In the genomic region with DNA sequence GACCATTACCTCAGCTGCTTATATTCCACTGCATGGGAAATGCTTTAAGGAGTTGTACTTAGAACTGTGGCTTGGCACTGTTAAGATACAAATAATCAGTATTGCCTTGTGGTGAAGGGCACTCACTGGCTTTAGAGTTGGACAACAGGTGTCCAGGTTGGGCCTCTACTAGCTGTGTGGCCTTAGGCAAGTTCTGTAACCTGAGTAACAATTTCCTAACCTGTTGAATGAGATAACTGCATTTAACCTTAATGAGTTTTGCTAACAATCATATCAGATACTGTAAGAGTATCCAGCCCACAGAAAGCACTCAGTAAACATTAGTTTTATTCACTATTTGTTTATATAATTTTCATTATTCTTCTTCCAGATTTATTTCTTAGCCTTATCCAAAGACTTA, we compare ENCODE assay signal across 1 cellular context.
TF ChIP-seq lines count a peak whose summit lies in the region.

No MANE protein-coding gene starts in this region.

TF ChIP-seq in HepG2, 621 proteins besides CTCF, POLR2A, EP300 and RAD21:
- TF ChIP-seq THYN1 (CRISPR knock-in tag; IDR thresholded peaks at IDR 0.05; ENCODE audit: borderline replicate concordance, low read depth) = no peak
- TF ChIP-seq ZSCAN20 (CRISPR knock-in tag; IDR thresholded peaks at IDR 0.05; ENCODE audit: borderline replicate concordance) = no peak
- no peak for TF ChIP-seq HDAC6 (IDR thresholded peaks at IDR 0.05; ENCODE audit: low read depth, low read length)
- TF ChIP-seq, protein P1, sequence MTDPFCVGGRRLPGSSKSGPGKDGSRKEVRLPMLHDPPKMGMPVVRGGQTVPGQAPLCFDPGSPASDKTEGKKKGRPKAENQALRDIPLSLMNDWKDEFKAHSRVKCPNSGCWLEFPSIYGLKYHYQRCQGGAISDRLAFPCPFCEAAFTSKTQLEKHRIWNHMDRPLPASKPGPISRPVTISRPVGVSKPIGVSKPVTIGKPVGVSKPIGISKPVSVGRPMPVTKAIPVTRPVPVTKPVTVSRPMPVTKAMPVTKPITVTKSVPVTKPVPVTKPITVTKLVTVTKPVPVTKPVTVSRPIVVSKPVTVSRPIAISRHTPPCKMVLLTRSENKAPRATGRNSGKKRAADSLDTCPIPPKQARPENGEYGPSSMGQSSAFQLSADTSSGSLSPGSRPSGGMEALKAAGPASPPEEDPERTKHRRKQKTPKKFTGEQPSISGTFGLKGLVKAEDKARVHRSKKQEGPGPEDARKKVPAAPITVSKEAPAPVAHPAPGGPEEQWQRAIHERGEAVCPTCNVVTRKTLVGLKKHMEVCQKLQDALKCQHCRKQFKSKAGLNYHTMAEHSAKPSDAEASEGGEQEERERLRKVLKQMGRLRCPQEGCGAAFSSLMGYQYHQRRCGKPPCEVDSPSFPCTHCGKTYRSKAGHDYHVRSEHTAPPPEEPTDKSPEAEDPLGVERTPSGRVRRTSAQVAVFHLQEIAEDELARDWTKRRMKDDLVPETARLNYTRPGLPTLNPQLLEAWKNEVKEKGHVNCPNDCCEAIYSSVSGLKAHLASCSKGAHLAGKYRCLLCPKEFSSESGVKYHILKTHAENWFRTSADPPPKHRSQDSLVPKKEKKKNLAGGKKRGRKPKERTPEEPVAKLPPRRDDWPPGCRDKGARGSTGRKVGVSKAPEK (CRISPR knock-in tag; IDR thresholded peaks at IDR 0.05; ENCODE audit: borderline replicate concordance) = no peak
- TF ChIP-seq NFE2L2 (IDR thresholded peaks at IDR 0.05; ENCODE audit: low read length) = no peak
- TF ChIP-seq, protein P2, sequence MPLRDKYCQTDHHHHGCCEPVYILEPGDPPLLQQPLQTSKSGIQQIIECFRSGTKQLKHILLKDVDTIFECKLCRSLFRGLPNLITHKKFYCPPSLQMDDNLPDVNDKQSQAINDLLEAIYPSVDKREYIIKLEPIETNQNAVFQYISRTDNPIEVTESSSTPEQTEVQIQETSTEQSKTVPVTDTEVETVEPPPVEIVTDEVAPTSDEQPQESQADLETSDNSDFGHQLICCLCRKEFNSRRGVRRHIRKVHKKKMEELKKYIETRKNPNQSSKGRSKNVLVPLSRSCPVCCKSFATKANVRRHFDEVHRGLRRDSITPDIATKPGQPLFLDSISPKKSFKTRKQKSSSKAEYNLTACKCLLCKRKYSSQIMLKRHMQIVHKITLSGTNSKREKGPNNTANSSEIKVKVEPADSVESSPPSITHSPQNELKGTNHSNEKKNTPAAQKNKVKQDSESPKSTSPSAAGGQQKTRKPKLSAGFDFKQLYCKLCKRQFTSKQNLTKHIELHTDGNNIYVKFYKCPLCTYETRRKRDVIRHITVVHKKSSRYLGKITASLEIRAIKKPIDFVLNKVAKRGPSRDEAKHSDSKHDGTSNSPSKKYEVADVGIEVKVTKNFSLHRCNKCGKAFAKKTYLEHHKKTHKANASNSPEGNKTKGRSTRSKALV (CRISPR knock-in tag; IDR thresholded peaks at IDR 0.05) = no peak
- TF ChIP-seq, protein P3, sequence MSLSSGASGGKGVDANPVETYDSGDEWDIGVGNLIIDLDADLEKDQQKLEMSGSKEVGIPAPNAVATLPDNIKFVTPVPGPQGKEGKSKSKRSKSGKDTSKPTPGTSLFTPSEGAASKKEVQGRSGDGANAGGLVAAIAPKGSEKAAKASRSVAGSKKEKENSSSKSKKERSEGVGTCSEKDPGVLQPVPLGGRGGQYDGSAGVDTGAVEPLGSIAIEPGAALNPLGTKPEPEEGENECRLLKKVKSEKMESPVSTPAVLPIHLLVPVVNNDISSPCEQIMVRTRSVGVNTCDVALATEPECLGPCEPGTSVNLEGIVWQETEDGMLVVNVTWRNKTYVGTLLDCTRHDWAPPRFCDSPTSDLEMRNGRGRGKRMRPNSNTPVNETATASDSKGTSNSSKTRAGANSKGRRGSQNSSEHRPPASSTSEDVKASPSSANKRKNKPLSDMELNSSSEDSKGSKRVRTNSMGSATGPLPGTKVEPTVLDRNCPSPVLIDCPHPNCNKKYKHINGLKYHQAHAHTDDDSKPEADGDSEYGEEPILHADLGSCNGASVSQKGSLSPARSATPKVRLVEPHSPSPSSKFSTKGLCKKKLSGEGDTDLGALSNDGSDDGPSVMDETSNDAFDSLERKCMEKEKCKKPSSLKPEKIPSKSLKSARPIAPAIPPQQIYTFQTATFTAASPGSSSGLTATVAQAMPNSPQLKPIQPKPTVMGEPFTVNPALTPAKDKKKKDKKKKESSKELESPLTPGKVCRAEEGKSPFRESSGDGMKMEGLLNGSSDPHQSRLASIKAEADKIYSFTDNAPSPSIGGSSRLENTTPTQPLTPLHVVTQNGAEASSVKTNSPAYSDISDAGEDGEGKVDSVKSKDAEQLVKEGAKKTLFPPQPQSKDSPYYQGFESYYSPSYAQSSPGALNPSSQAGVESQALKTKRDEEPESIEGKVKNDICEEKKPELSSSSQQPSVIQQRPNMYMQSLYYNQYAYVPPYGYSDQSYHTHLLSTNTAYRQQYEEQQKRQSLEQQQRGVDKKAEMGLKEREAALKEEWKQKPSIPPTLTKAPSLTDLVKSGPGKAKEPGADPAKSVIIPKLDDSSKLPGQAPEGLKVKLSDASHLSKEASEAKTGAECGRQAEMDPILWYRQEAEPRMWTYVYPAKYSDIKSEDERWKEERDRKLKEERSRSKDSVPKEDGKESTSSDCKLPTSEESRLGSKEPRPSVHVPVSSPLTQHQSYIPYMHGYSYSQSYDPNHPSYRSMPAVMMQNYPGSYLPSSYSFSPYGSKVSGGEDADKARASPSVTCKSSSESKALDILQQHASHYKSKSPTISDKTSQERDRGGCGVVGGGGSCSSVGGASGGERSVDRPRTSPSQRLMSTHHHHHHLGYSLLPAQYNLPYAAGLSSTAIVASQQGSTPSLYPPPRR (CRISPR knock-in tag; IDR thresholded peaks at IDR 0.05; ENCODE audit: borderline replicate concordance) = no peak
- no peak for TF ChIP-seq KMT2A (CRISPR knock-in tag; IDR thresholded peaks at IDR 0.05)
- no peak for TF ChIP-seq PRPF4 (IDR thresholded peaks at IDR 0.05; ENCODE audit: low read depth, low read length, poor library complexity, severe bottlenecking)
- TF ChIP-seq, protein P4, sequence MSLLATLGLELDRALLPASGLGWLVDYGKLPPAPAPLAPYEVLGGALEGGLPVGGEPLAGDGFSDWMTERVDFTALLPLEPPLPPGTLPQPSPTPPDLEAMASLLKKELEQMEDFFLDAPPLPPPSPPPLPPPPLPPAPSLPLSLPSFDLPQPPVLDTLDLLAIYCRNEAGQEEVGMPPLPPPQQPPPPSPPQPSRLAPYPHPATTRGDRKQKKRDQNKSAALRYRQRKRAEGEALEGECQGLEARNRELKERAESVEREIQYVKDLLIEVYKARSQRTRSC (CRISPR knock-in tag; IDR thresholded peaks at IDR 0.05; ENCODE audit: low read depth) = no peak
- no peak for TF ChIP-seq ZNF235 (CRISPR knock-in tag; IDR thresholded peaks at IDR 0.05; ENCODE audit: borderline replicate concordance)
- no peak for TF ChIP-seq ZNF850 (CRISPR knock-in tag; conservative IDR thresholded peaks at IDR 0.05)
- no peak for TF ChIP-seq SP140L (CRISPR knock-in tag; IDR thresholded peaks at IDR 0.05; ENCODE audit: borderline replicate concordance)
- TF ChIP-seq KLF12 (CRISPR knock-in tag; IDR thresholded peaks at IDR 0.05; ENCODE audit: borderline replicate concordance) = no peak
- TF ChIP-seq YEATS2 (CRISPR knock-in tag; IDR thresholded peaks at IDR 0.05; ENCODE audit: borderline replicate concordance) = no peak
- TF ChIP-seq CREM (IDR thresholded peaks at IDR 0.05) = no peak
- no peak for TF ChIP-seq CREM (CRISPR knock-in tag; IDR thresholded peaks at IDR 0.05)
- no peak for TF ChIP-seq RBFOX2 (IDR thresholded peaks at IDR 0.05; ENCODE audit: low read depth, low read length)
- TF ChIP-seq HHEX (CRISPR knock-in tag; IDR thresholded peaks at IDR 0.05) = no peak
